1 cellular context compared by ENCODE assay signal in the genomic region with DNA sequence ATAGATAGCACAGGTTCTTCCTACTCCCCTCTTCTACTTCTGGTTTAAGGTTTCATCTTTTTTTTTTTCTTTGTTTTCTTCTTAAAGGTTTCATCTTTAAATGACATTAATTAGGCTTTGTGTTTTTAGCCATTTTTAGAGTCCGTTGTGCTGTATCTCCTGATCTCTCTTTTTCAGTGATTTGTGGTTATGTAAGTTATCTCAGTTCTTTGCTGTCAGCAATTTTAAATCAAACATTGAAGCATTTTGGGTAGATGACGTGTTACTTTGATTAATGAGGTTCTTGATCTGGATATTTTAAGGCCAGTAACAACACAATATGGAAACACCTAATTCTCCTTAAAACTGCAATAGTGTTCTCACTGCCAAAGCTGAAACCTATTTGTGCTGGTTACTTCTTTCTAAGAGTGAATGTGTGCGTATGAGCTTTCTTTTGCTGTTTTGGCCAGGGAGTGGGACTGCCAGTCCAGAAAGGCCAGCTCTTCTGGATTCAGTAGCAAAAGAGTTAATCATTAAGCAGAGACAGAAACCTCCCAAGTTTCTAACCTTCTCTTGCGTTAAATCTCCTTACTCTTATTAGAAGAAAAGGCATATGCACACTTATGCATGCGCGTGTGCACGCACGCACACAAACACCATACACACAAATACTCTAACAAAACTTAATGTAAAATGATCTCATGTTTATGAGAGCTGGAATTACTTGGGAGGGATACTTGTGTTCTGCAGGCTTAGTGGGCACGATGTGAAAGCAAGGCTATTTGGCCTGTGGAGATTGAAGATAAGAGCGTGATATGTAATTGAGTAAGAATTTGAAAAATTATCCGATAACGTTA. TPM values are rescaled to one million over a fixed set of nuclear protein-coding genes. Genes with fewer than 3 reads are reported as not detected.
"Had no signal": no experiment of that assay in that cellular context is flagged by ENCODE, and none has a peak within 500 bp of the region (broad histone marks: within the 10 kb centered on the region; RNA-seq: fewer than 3 reads in every experiment).

No MANE protein-coding gene starts in this region.

RNA-seq across cellular contexts. Expression of gene FAM72C, which starts 17.0 kb away (rescaled TPM):
- total RNA-seq: Right ventricle myocardium superior had no signal
